8 cellular contexts compared by ENCODE assay signal in the genomic region with DNA sequence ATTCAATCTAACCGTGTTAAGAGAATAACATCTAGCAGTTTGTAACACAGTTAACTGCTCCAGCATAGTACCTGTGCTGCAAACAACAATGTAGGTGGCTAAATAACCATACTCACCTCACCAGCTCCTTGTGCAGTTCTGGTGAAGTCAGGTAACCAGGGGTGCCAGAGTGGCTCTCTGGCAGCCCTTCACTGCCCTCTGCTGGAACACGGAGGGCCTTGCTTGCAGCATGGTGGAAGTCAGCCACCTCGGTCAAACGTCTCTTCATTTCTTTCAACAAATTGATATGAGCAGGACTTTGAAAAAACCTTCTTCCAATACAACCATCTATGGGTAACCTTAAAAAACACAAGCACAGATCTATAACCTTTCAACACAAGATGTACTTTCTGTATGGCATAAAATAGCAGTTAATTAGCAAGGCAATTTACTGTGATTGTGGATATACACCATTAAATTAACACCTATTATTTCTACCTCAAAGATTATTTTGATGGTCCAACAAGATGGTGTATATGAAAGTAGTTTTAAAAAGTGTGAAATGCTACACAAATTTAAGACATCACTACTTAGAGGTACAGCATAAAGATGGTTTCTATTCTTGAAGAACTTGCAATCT. TPM values are rescaled to one million over a fixed set of nuclear protein-coding genes. Genes with fewer than 3 reads are reported as not detected.
DNase-seq lines count a peak whose midpoint lies in the region; ATAC-seq and TF ChIP-seq lines count a peak whose summit lies in the region.

No MANE protein-coding gene starts in this region.

- no peak overlapping the region for H3K9ac ChIP-seq in PC-3 (ENCODE audit: low read length)

- H4K20me1 ChIP-seq in PC-3 (ENCODE audit: low read length): no peaks in the 10 kb centered on the region

- no peak overlapping the region for H2AFZ ChIP-seq in PC-3 (ENCODE audit: low read length)

- DNase-seq in NCI-H345 (lab: John Stamatoyannopoulos, UW) (peak; percentile 5), NCI-H345 treated with DMSO at 0.1 percent for 48 hours (lab: John Stamatoyannopoulos, UW; ENCODE audit: unreplicated experiment) (no peak), PC-3 (peak; percentile 61), fibroblast of villous mesenchyme (ENCODE audit: low read depth) (peak; percentile 46), putamen (ENCODE audit: low spot score) (peak; percentile 6)
- DNase-seq in activated T-cell treated with anti-CD3 and anti-CD28 coated beads, Interleukin-2, amount 50 U/mL, for 4 hours: peak; percentile 60

- CTCF ChIA-PET in PC-3 (lab: Charles Lee): interaction anchor here (0.6 to 0.7 kb wide), 3 partner anchors 14 to 245 kb away, joined by 4 to 7 read pairs (median 4); no protein-coding TSS in a partner anchor

- BruUV-seq in PC-3 (replicated peaks; lab: Mats Ljungman, UMichigan): no TSS peak

- POLR2A ChIA-PET in PC-3 (lab: Charles Lee; ENCODE audit: unreplicated experiment): no interaction called here

- no peaks in the 10 kb centered on the region for H3K4me1 Mint-ChIP-seq in activated T-cell treated with anti-CD3 and anti-CD28 coated beads, Interleukin-2, amount 50 U/mL, for 4 hours (ENCODE audit: low read depth)

- H3K9me3 Mint-ChIP-seq in activated T-cell treated with anti-CD3 and anti-CD28 coated beads, Interleukin-2, amount 50 U/mL, for 4 hours: no peaks in the 10 kb centered on the region

- H3F3A ChIP-seq in PC-3 (ENCODE audit: low read length, unreplicated experiment): no peaks in the 10 kb centered on the region

- peaks cover 4% of the 10 kb centered on the region for H3K36me3 ChIP-seq in PC-3 (ENCODE audit: low read depth, low read length)

- peaks cover 52% of the 10 kb centered on the region for H3K36me3 Mint-ChIP-seq in activated T-cell treated with anti-CD3 and anti-CD28 coated beads, Interleukin-2, amount 50 U/mL, for 4 hours (ENCODE audit: insufficient read depth)

- no peak overlapping the region for H3K4me3 ChIP-seq in PC-3 (ENCODE audit: low read length)
- H3K4me3 ChIP-seq in fibroblast of villous mesenchyme (ENCODE audit: low read depth, low read length): no peak overlapping the region

- no peaks in the 10 kb centered on the region for H3K27me3 Mint-ChIP-seq in activated T-cell treated with anti-CD3 and anti-CD28 coated beads, Interleukin-2, amount 50 U/mL, for 4 hours (ENCODE audit: low read depth)

- no peaks in the 10 kb centered on the region for H3K9me3 ChIP-seq in PC-3 (ENCODE audit: low read length)

- peak; percentile 55 for ATAC-seq in HG03196 (IDR thresholded peaks at IDR 0.05; ENCODE audit: unreplicated experiment)
- peak; percentile 79 for ATAC-seq in PC-3
- ATAC-seq in activated T-cell treated with anti-CD3 and anti-CD28 coated beads, Interleukin-2, amount 50 U/mL, for 4 hours: peak; percentile 92 to 94
- no peak for ATAC-seq in GM21529 (IDR thresholded peaks at IDR 0.05; ENCODE audit: unreplicated experiment)

- TF ChIP-seq CTCF in PC-3 (conservative IDR thresholded peaks at IDR 0.05; ENCODE audit: low read depth, low read length) (peak; percentile 70), fibroblast of villous mesenchyme (IDR thresholded peaks at IDR 0.05; ENCODE audit: insufficient read depth, low read depth, low read length) (peak; percentile 81)

- no peaks in the 10 kb centered on the region for H3K27me3 ChIP-seq in PC-3 (ENCODE audit: low read length)

- no peaks in the 10 kb centered on the region for H3K79me2 ChIP-seq in PC-3 (ENCODE audit: low read length)

- H3K9me2 ChIP-seq in PC-3 (replicated peaks; ENCODE audit: low read length): no peaks in the 10 kb centered on the region

- H3K4me3 Mint-ChIP-seq in activated T-cell treated with anti-CD3 and anti-CD28 coated beads, Interleukin-2, amount 50 U/mL, for 4 hours: no peak overlapping the region

- no peaks in the 10 kb centered on the region for H3K4me1 ChIP-seq in PC-3 (ENCODE audit: insufficient read depth, low read length)

- H3K27ac ChIP-seq in PC-3 (ENCODE audit: low read length): no peak overlapping the region

- no peak overlapping the region for H3K4me2 ChIP-seq in PC-3 (ENCODE audit: low read length)

- intact Hi-C loops in PC-3 (cut with micrococcal nuclease): loop anchor here (1.0 kb wide), 1 partner anchor 245 kb away; no protein-coding TSS in a partner anchor

RNA-seq across cellular contexts. Expression of a gene that starts 56.6 kb away (rescaled TPM):
- total RNA-seq in PC-3 (2014; rRNA removed): 7.1 and 16.2 TPM in 2 replicates
- 1 to 10 TPM; 7.8 to 9.8 (median 7.9) TPM for total RNA-seq in activated T-cell treated with anti-CD3 and anti-CD28 coated beads, Interleukin-2, amount 50 U/mL, for 4 hours
- total RNA-seq in fibroblast of villous mesenchyme: 45.1 and 161 TPM in 2 replicates
